16 cellular contexts compared by ENCODE assay signal in genomic region chr20:17875981-17876385, GRCh38.
A peak's percentile ranks its signal among the peaks of the same experiment; 100 is the strongest.
DNase-seq lines count a peak whose midpoint lies in the region; FAIRE-seq and TF ChIP-seq lines count a peak whose summit lies in the region.
"Had no signal": no experiment of that assay in that cellular context is flagged by ENCODE, and none has a peak within 500 bp of the region (broad histone marks: within the 10 kb centered on the region; RNA-seq: fewer than 3 reads in every experiment).

No MANE protein-coding gene starts in this region.

- peak; percentile 39 for TF ChIP-seq RAD21 in SK-N-SH (IDR thresholded peaks at IDR 0.05; ENCODE audit: low read length)

- peaks cover 2% of the 10 kb centered on the region for H3F3A ChIP-seq in SK-N-SH (replicated peaks; ENCODE audit: insufficient read depth)

- POLR2A ChIA-PET in SK-N-SH (lab: Yijun Ruan, JAX) = no interaction called here

- H3K4me1 ChIP-seq in SK-N-SH (ENCODE audit: control insufficient read depth in 1 of 2, insufficient read depth in 2 of 2, low read depth in 1 of 2, low read length in 1 of 2) = peaks cover 16 to 28% of the 10 kb centered on the region in 2 experiments
- H3K4me1 ChIP-seq in esophagus squamous epithelium = peaks cover 27 to 38% (median 27%) of the 10 kb centered on the region in 3 donors
- H3K4me1 ChIP-seq in small intestine (ENCODE audit: control insufficient read depth in 2 of 2, insufficient read depth in 1 of 2, low read depth in 1 of 2, low read length in 1 of 2) = peaks cover 14 to 18% of the 10 kb centered on the region in 2 donors

- H3K4me2 ChIP-seq in SK-N-SH = no peak overlapping the region; the same call in 1 of the 2 replicates
- H3K4me2 ChIP-seq: KMS-11 had no signal

- peak overlapping the region; percentile 17 for H3K27ac Mint-ChIP-seq in nephron progenitor cell
- peak overlapping the region; percentile 87 for H3K27ac Mint-ChIP-seq in type B pancreatic cell
- H3K27ac Mint-ChIP-seq: HFFc6; stimulated activated naive CD8-positive, alpha-beta T cell treated with anti-CD3 and anti-CD28 coated beads, Interleukin-15, amount 100 ng/mL, for 72 hours had no signal

- H3K9ac ChIP-seq in SK-N-SH = no peak overlapping the region
- H3K9ac ChIP-seq: KMS-11 had no signal

- H3K9me2 ChIP-seq in SK-N-SH = no peaks in the 10 kb centered on the region

- H3K9me3 Mint-ChIP-seq in nephron progenitor cell (no peaks in the 10 kb centered on the region), type B pancreatic cell (peaks cover 4% of the 10 kb centered on the region)
- H3K9me3 Mint-ChIP-seq: HFFc6; neural crest cell; stimulated activated naive CD8-positive, alpha-beta T cell treated with anti-CD3 and anti-CD28 coated beads, Interleukin-15, amount 100 ng/mL, for 72 hours had no signal

- H3K36me3 ChIP-seq in SK-N-SH (replicated peaks in 1 of 2; ENCODE audit: control insufficient read depth in 1 of 2, insufficient read depth in 2 of 2, low read length in 1 of 2) (no peaks in the 10 kb centered on the region), esophagus squamous epithelium (no peaks in the 10 kb centered on the region), small intestine (ENCODE audit: control insufficient read depth in 2 of 2, insufficient read depth in 2 of 2, low read length in 2 of 2) (no peaks in the 10 kb centered on the region)

- TF ChIP-seq POLR2A in esophagus squamous epithelium (IDR thresholded peaks at IDR 0.05) = no peak

- CTCF ChIA-PET in SK-N-SH (lab: Yijun Ruan, JAX) = interaction anchor here (1.3 to 1.4 kb wide), 3 partner anchors 9 to 22 kb away, joined by 3 to 5 read pairs (median 4); no protein-coding TSS in a partner anchor

- H3K9me3 ChIP-seq in SK-N-SH (no peaks in the 10 kb centered on the region), esophagus squamous epithelium (no peaks in the 10 kb centered on the region), small intestine (ENCODE audit: control insufficient read depth, low read depth) (no peaks in the 10 kb centered on the region)

- H3K27me3 Mint-ChIP-seq in nephron progenitor cell (ENCODE audit: low read depth, poor library complexity) (peaks cover 6% of the 10 kb centered on the region), type B pancreatic cell (peaks cover 3% of the 10 kb centered on the region)

- H3K4me3 Mint-ChIP-seq in nephron progenitor cell (no peak overlapping the region), type B pancreatic cell (peak overlapping the region; percentile 70)
- H3K4me3 Mint-ChIP-seq: HFFc6; neural crest cell; stimulated activated naive CD8-positive, alpha-beta T cell treated with anti-CD3 and anti-CD28 coated beads, Interleukin-15, amount 100 ng/mL, for 72 hours had no signal

- no peak for TF ChIP-seq EP300 in SK-N-SH (IDR thresholded peaks at IDR 0.05; ENCODE audit: borderline replicate concordance in 1 of 2, low read depth in 1 of 2, low read length in 1 of 2)

- intact Hi-C loops in esophagus squamous epithelium (cut with DNase I) = no loop called here

- H3K27me3 ChIP-seq in SK-N-SH (ENCODE audit: insufficient read depth) = no peaks in the 10 kb centered on the region
- peaks cover 0 to 6% (median 0%) of the 10 kb centered on the region in 4 donors for H3K27me3 ChIP-seq in esophagus squamous epithelium
- H3K27me3 ChIP-seq in small intestine (ENCODE audit: control insufficient read depth in 2 of 2, insufficient read depth in 2 of 2, low read length in 2 of 2) = no peaks in the 10 kb centered on the region

- DNase-seq in SK-N-SH = peak; percentile 73
- no peak for DNase-seq in esophagus squamous epithelium (lab: John Stamatoyannopoulos, UW)
- DNase-seq in nephron progenitor cell = no peak
- no peak for DNase-seq in type B pancreatic cell (ENCODE audit: extremely low spot score, unreplicated experiment)
- DNase-seq in NCI-H2107 (lab: John Stamatoyannopoulos, UW) = no peak
- DNase-seq in small intestine = no peak
- no peak for DNase-seq in GDM1 (lab: John Stamatoyannopoulos, UW)
- DNase-seq: activated gamma-delta T cell; central memory CD4-positive, alpha-beta T cell; DND-41; NCI-H187; stimulated activated CD4-positive, alpha-beta T cell treated with anti-CD3 and anti-CD28 coated beads, Interleukin-4, amount 100 ng/mL, for 24 hours; stimulated activated naive CD8-positive, alpha-beta T cell treated with anti-CD3 and anti-CD28 coated beads, Interleukin-15, amount 100 ng/mL, for 72 hours had no signal

- H3K36me3 Mint-ChIP-seq in nephron progenitor cell (ENCODE audit: low read depth) = no peaks in the 10 kb centered on the region
- no peaks in the 10 kb centered on the region for H3K36me3 Mint-ChIP-seq in type B pancreatic cell

- WGBS in SK-N-SH (ENCODE audit: low lambda C conversion rate) = 31% methylated on average over 9 of the region's 10 CpGs
- 37 to 39% methylated on average over 4 to 9 of the region's 10 CpGs for WGBS in esophagus squamous epithelium, 2 donors
- WGBS in small intestine, 3 donors = 48 to 53% (median 51%) methylated on average over 10 of the region's 10 CpGs

- H3K27ac ChIP-seq in SK-N-SH (ENCODE audit: low read depth in 2 of 2, low read length in 1 of 2) (peak overlapping the region in 1 of 2 experiments; percentile 29; a peak in 2 of 4 replicates), esophagus squamous epithelium (peak overlapping the region in 3 of 4 donors; percentile 57 to 74 (median 67)), small intestine (ENCODE audit: low read depth in 1 of 2, low read length in 1 of 2) (peak overlapping the region in 1 of 2 donors; percentile 87)
- H3K27ac ChIP-seq: KMS-11 had no signal

- H4K20me1 ChIP-seq in SK-N-SH (ENCODE audit: insufficient read depth) = no peaks in the 10 kb centered on the region

- no peak for FAIRE-seq in small intestine (lab: Jason Lieb, UNC)

- H3K79me2 ChIP-seq in SK-N-SH (ENCODE audit: insufficient read depth) = no peaks in the 10 kb centered on the region

- TF ChIP-seq CTCF in SK-N-SH (IDR thresholded peaks at IDR 0.05) = no peak
- no peak for TF ChIP-seq CTCF in esophagus squamous epithelium (IDR thresholded peaks at IDR 0.05)
- TF ChIP-seq CTCF in nephron progenitor cell (IDR thresholded peaks at IDR 0.05) = no peak
- TF ChIP-seq CTCF in type B pancreatic cell (conservative IDR thresholded peaks at IDR 0.05) = peak; percentile 19

- H3K4me3 ChIP-seq in SK-N-SH (ENCODE audit: low read depth in 2 of 2, low read length in 1 of 2) = no peak overlapping the region
- no peak overlapping the region for H3K4me3 ChIP-seq in esophagus squamous epithelium
- no peak overlapping the region for H3K4me3 ChIP-seq in small intestine (ENCODE audit: low read depth in 1 of 2, low read length in 2 of 2)

- H3K4me1 Mint-ChIP-seq in nephron progenitor cell = peaks cover 59% of the 10 kb centered on the region
- peaks cover 56% of the 10 kb centered on the region for H3K4me1 Mint-ChIP-seq in type B pancreatic cell (ENCODE audit: unreplicated experiment)

- H2AFZ ChIP-seq in SK-N-SH (ENCODE audit: low read depth) = 0 out of 2 replicates have a peak overlapping the region, but pooled peaks have one; percentile 25

TF ChIP-seq in SK-N-SH, 30 proteins besides CTCF, POLR2A, EP300 and RAD21:
- TF ChIP-seq POLR2AphosphoS5 (IDR thresholded peaks at IDR 0.05; ENCODE audit: low read depth, low read length) (no peak), CHD2 (IDR thresholded peaks at IDR 0.05; ENCODE audit: low read length, partially characterized antibody) (peak; percentile 95), RCOR1 (IDR thresholded peaks at IDR 0.05; ENCODE audit: low read length) (0 out of 2 replicates have a peak, but pooled peaks have one; percentile 14), MEF2A (IDR thresholded peaks at IDR 0.05; ENCODE audit: borderline replicate concordance, low read depth) (no peak), TAF1 (IDR thresholded peaks at IDR 0.05; ENCODE audit: borderline replicate concordance, low read depth, low read length) (no peak), USF2 (IDR thresholded peaks at IDR 0.05; ENCODE audit: borderline replicate concordance, low read depth, low read length) (no peak)
